In the genomic region with DNA sequence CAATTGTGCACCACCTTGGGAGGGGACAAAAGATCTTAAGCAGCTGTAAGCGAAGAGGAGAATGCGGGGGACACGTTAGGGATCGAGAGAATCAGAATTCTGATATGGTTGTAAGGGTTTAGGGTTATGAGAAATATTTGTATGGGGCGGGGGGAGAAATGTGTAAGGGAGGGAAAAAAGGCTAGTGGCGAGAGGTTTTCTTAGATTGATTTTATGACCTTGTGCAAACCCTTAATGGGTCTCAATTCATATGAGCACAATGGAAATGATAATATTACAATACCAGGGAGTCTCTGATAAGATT, we compare ENCODE assay signal across 8 cellular contexts. TPM values are rescaled to one million over a fixed set of nuclear protein-coding genes. Genes with fewer than 3 reads are reported as not detected.
DNase-seq lines count a peak whose midpoint lies in the region; ATAC-seq and TF ChIP-seq lines count a peak whose summit lies in the region.

No MANE protein-coding gene starts in this region.

- peak overlapping the region; percentile 73 for H3K4me2 ChIP-seq in Karpas-422 (ENCODE audit: low read depth, low read length, poor library complexity, severe bottlenecking)

- intact Hi-C loops in dendritic cell treated with granulocyte-macrophage colony-stimulating factor and Interleukin-4, amounts not matched to agents 40 ng/mL and 50 ng/mL, for 4 days (cut with micrococcal nuclease): loop anchor here (5.0 to 10.0 kb wide), 2 partner anchors 42 to 115 kb away; partner anchors contain the start of gene RAD51AP1
- intact Hi-C loops in naive thymus-derived CD4-positive, alpha-beta T cell (cut with micrococcal nuclease): loop anchor here (1.0 to 5.0 kb wide), 9 partner anchors 45 to 1857 kb away; partner anchors contain the start of genes RAD51AP1 (in 2 of the 2), CRACR2A (in 1 of the 2), FKBP4 (in 1 of the 2) and PARP11 (in 1 of the 2)

- peak overlapping the region; percentile 99 for H3K27ac Mint-ChIP-seq in dendritic cell treated with granulocyte-macrophage colony-stimulating factor and Interleukin-4, amounts not matched to agents 40 ng/mL and 50 ng/mL, for 4 days
- H3K27ac Mint-ChIP-seq in naive thymus-derived CD4-positive, alpha-beta T cell: peak overlapping the region; percentile 90 to 99 (median 95)

- CTCF ChIA-PET in AG04450 (lab: Charles Lee): interaction anchor here (0.7 to 1.1 kb wide), 3 partner anchors 12 to 45 kb away, joined by 3 to 7 read pairs (median 4); no protein-coding TSS in a partner anchor
- CTCF ChIA-PET in naive thymus-derived CD4-positive, alpha-beta T cell (lab: Charles Lee): interaction anchor here (0.6 kb wide), 1 partner anchor 227 kb away, joined by 9 read pairs; no protein-coding TSS in a partner anchor

- H2AFZ ChIP-seq in Karpas-422 (ENCODE audit: low read length): peak overlapping the region; percentile 63

- peaks cover 52% of the 10 kb centered on the region for H3K79me2 ChIP-seq in Karpas-422 (ENCODE audit: low read length)

- no peak for TF ChIP-seq CTCF in AG04450 (IDR thresholded peaks at IDR 0.05; ENCODE audit: low read depth, low read length)

- peaks cover 53% of the 10 kb centered on the region for H3K4me1 Mint-ChIP-seq in dendritic cell treated with granulocyte-macrophage colony-stimulating factor and Interleukin-4, amounts not matched to agents 40 ng/mL and 50 ng/mL, for 4 days (ENCODE audit: low read depth)
- peaks cover 24 to 63% (median 49%) of the 10 kb centered on the region in 7 donors for H3K4me1 Mint-ChIP-seq in naive thymus-derived CD4-positive, alpha-beta T cell

- H3K27me3 Mint-ChIP-seq in dendritic cell treated with granulocyte-macrophage colony-stimulating factor and Interleukin-4, amounts not matched to agents 40 ng/mL and 50 ng/mL, for 4 days: peaks cover 10% of the 10 kb centered on the region
- peaks cover 0 to 9% (median 0%) of the 10 kb centered on the region in 5 donors for H3K27me3 Mint-ChIP-seq in naive thymus-derived CD4-positive, alpha-beta T cell

- DNase-seq in AG04450 (ENCODE audit: low read depth, low spot score): no peak
- no peak for DNase-seq in Karpas-422
- DNase-seq in naive thymus-derived CD4-positive, alpha-beta T cell: no peak
- DNase-seq in NCI-H82 treated with DMSO at 0.1 percent for 48 hours (lab: John Stamatoyannopoulos, UW; ENCODE audit: unreplicated experiment): no peak
- no peak for DNase-seq in HuH-7 (ENCODE audit: low spot score)
- DNase-seq in NCI-H2107 (lab: John Stamatoyannopoulos, UW): no peak

- H3K9me2 ChIP-seq in Karpas-422 (replicated peaks; ENCODE audit: insufficient read depth, low read length): no peaks in the 10 kb centered on the region

- H3K9ac ChIP-seq in Karpas-422 (ENCODE audit: low read length): peak overlapping the region; percentile 78

- H3K4me3 Mint-ChIP-seq in dendritic cell treated with granulocyte-macrophage colony-stimulating factor and Interleukin-4, amounts not matched to agents 40 ng/mL and 50 ng/mL, for 4 days: peak overlapping the region; percentile 100
- H3K4me3 Mint-ChIP-seq in naive thymus-derived CD4-positive, alpha-beta T cell: peak overlapping the region; percentile 88 to 99 (median 97)

- H3K27ac ChIP-seq in AG04450 (ENCODE audit: low read depth, low read length): peak overlapping the region; percentile 77
- peak overlapping the region; percentile 8; the same call in 1 of the 2 replicates for H3K27ac ChIP-seq in Karpas-422 (ENCODE audit: low read length)
- H3K27ac ChIP-seq in naive thymus-derived CD4-positive, alpha-beta T cell (ENCODE audit: low read depth, low read length): peak overlapping the region; percentile 80

- peak overlapping the region; percentile 86 for H3K4me3 ChIP-seq in AG04450 (ENCODE audit: low read depth, low read length)
- H3K4me3 ChIP-seq in Karpas-422 (ENCODE audit: low read length): peak overlapping the region; percentile 74
- peak overlapping the region; percentile 92 for H3K4me3 ChIP-seq in naive thymus-derived CD4-positive, alpha-beta T cell (ENCODE audit: low read length)

- POLR2A ChIA-PET in AG04450 (lab: Yijun Ruan, JAX): interaction anchor here (0.7 to 1.2 kb wide), 4 partner anchors 9 to 327 kb away, joined by 3 to 4 read pairs (median 3); no protein-coding TSS in a partner anchor
- POLR2A ChIA-PET in naive thymus-derived CD4-positive, alpha-beta T cell (lab: Charles Lee): interaction anchor here (0.9 to 2.0 kb wide), 4 partner anchors 9 to 111 kb away, joined by 3 to 7 read pairs (median 4); partner anchors contain the start of gene RAD51AP1

- ATAC-seq in naive thymus-derived CD4-positive, alpha-beta T cell: no peak
- no peak for ATAC-seq in GM19467 (IDR thresholded peaks at IDR 0.05; ENCODE audit: unreplicated experiment)

- peaks cover 7% of the 10 kb centered on the region; the same call in 1 of the 2 replicates for H3K36me3 ChIP-seq in Karpas-422 (ENCODE audit: insufficient read depth, low read length)
- H3K36me3 ChIP-seq in naive thymus-derived CD4-positive, alpha-beta T cell (ENCODE audit: control insufficient read depth in 2 of 3, insufficient read depth in 3 of 3, low read length in 3 of 3): peaks cover 0 to 6% (median 2%) of the 10 kb centered on the region in 3 experiments

- H3K27me3 ChIP-seq in AG04450 (ENCODE audit: control insufficient read depth, insufficient read depth, low read length): no peaks in the 10 kb centered on the region
- H3K27me3 ChIP-seq in Karpas-422 (ENCODE audit: low read length): no peaks in the 10 kb centered on the region
- H3K27me3 ChIP-seq in naive thymus-derived CD4-positive, alpha-beta T cell (ENCODE audit: control insufficient read depth in 2 of 2, insufficient read depth in 2 of 2, low read length in 2 of 2): no peaks in the 10 kb centered on the region

- H3K9me3 ChIP-seq in AG04450 (ENCODE audit: control insufficient read depth, insufficient read depth, low read length) (no peaks in the 10 kb centered on the region), Karpas-422 (ENCODE audit: low read length) (no peaks in the 10 kb centered on the region)
- H3K9me3 ChIP-seq in naive thymus-derived CD4-positive, alpha-beta T cell (ENCODE audit: control insufficient read depth in 2 of 3, low read length in 3 of 3): no peaks in the 10 kb centered on the region

- no peaks in the 10 kb centered on the region for H3K9me3 Mint-ChIP-seq in dendritic cell treated with granulocyte-macrophage colony-stimulating factor and Interleukin-4, amounts not matched to agents 40 ng/mL and 50 ng/mL, for 4 days
- no peaks in the 10 kb centered on the region for H3K9me3 Mint-ChIP-seq in naive thymus-derived CD4-positive, alpha-beta T cell

- H3K36me3 Mint-ChIP-seq in dendritic cell treated with granulocyte-macrophage colony-stimulating factor and Interleukin-4, amounts not matched to agents 40 ng/mL and 50 ng/mL, for 4 days (ENCODE audit: low read depth): peaks cover 31% of the 10 kb centered on the region
- H3K36me3 Mint-ChIP-seq in naive thymus-derived CD4-positive, alpha-beta T cell: peaks cover 0 to 13% (median 2%) of the 10 kb centered on the region in 5 donors

- peaks cover 43% of the 10 kb centered on the region for H3K4me1 ChIP-seq in Karpas-422 (ENCODE audit: low read length)
- H3K4me1 ChIP-seq in naive thymus-derived CD4-positive, alpha-beta T cell (ENCODE audit: control insufficient read depth in 2 of 2, insufficient read depth in 2 of 2, low read length in 2 of 2): peaks cover 14 to 15% of the 10 kb centered on the region in 2 donors

- no peaks in the 10 kb centered on the region for H4K20me1 ChIP-seq in Karpas-422 (ENCODE audit: insufficient read depth, low read depth, low read length)

RNA-seq across cellular contexts. Expression of gene NDUFA9, which starts 0.4 kb away (rescaled TPM):
- polyA plus RNA-seq in AG04450 (2011; rRNA removed): 81.5 and 83.1 TPM in 2 replicates
- polyA minus RNA-seq in AG04450 (2011; rRNA and poly(A)+ RNA removed): 147 and 204 TPM in 2 replicates
- 72.2 and 83.9 TPM in 2 replicates for total RNA-seq in Karpas-422 (2014; rRNA removed; shearing (Covaris generic); ENCODE audit: low replicate concordance)
- total RNA-seq in naive thymus-derived CD4-positive, alpha-beta T cell: 100 to 1,000 TPM in 1 of 5 experiments, 10 to 100 TPM in 4; 55.5 to 103 (median 58.2) TPM
- 100 to 1,000 TPM; 118 to 121 TPM for polyA plus RNA-seq in naive thymus-derived CD4-positive, alpha-beta T cell

RNA-seq across cellular contexts. Expression of gene AKAP3, which starts 0.5 kb away (rescaled TPM):
- 0.29 and 0.73 TPM in 2 replicates for polyA plus RNA-seq in AG04450 (2011; rRNA removed)
- polyA minus RNA-seq in AG04450 (2011; rRNA and poly(A)+ RNA removed): 0.55 and 0.87 TPM in 2 replicates
- total RNA-seq in Karpas-422 (2014; rRNA removed; shearing (Covaris generic); ENCODE audit: low replicate concordance): 0.56 and 0.69 TPM in 2 replicates
- 1 to 10 TPM; 1.2 to 6.9 (median 2.5) TPM for total RNA-seq in naive thymus-derived CD4-positive, alpha-beta T cell
- 1 to 10 TPM; 2.5 to 3.9 TPM for polyA plus RNA-seq in naive thymus-derived CD4-positive, alpha-beta T cell

Comparison
In these comparisons a context has a peak if more than half of its experiments do, and no peak if none do; other contexts are left out.
1. H3K27ac ChIP-seq: peak in every context shown above with its lines; median percentile 80 in naive thymus-derived CD4-positive, alpha-beta T cell; 77 in AG04450; 8 in Karpas-422.